Comparison of ENCODE assay signal across 8 cellular contexts in genomic region chr10:110556993-110557601, GRCh38. TPM values are rescaled to one million over a fixed set of nuclear protein-coding genes. Genes with fewer than 3 reads are reported as not detected.
DNase-seq lines count a peak whose midpoint lies in the region; ATAC-seq, FAIRE-seq and TF ChIP-seq lines count a peak whose summit lies in the region.

No MANE protein-coding gene starts in this region.

- in situ Hi-C loops in HepG2 (cut with HindIII; ENCODE audit: extremely low pct_ligation_motif_present, low pct_unique_long_range_greater_than_20kb), result no loop called here

- no peaks in the 10 kb centered on the region for H3K79me2 ChIP-seq in HepG2 (ENCODE audit: insufficient read depth, low read length)

- no peaks in the 10 kb centered on the region for H4K20me1 ChIP-seq in HepG2 (ENCODE audit: insufficient read depth, low read length)

- WGBS in HepG2 (ENCODE audit: low lambda C conversion rate), result 29% methylated on average over 9 of the region's 9 CpGs

- H3K27ac ChIP-seq in WERI-Rb-1 (no peak overlapping the region), breast epithelium (no peak overlapping the region), HepG2 (ENCODE audit: extremely low read length, insufficient read depth, low read length) (no peak overlapping the region)

- ATAC-seq in GM19043 (IDR thresholded peaks at IDR 0.05; ENCODE audit: low read depth, unreplicated experiment) (peak; percentile 82), HepG2 (peak; percentile 63)

- POLR2A ChIA-PET in HepG2 (lab: Yijun Ruan, JAX), result no interaction called here

- peak overlapping the region; percentile 54 for H2AFZ ChIP-seq in HepG2 (ENCODE audit: low read length)

- H3K4me2 ChIP-seq in HepG2 (ENCODE audit: low read depth, low read length), result peak overlapping the region; percentile 61

- no peaks in the 10 kb centered on the region for H3K4me1 ChIP-seq in breast epithelium
- no peaks in the 10 kb centered on the region for H3K4me1 ChIP-seq in HepG2 (ENCODE audit: insufficient read depth, low read length)

- CTCF ChIA-PET in HepG2 (lab: Yijun Ruan, JAX; ENCODE audit: low intra/inter-chr PET ratio, low total read pairs), result interaction anchor here (0.6 to 1.3 kb wide), 3 partner anchors 10 to 240 kb away, joined by 3 to 9 read pairs (median 4); no protein-coding TSS in a partner anchor

- peak; percentile 66 for FAIRE-seq in HepG2 (lab: Jason Lieb, UNC)

- H3K36me3 ChIP-seq in WERI-Rb-1 (no peaks in the 10 kb centered on the region), breast epithelium (no peaks in the 10 kb centered on the region), HepG2 (replicated peaks in 1 of 2; ENCODE audit: control insufficient read depth in 1 of 2, insufficient read depth in 2 of 2, low read length in 2 of 2) (no peaks in the 10 kb centered on the region)

- intact Hi-C loops in breast epithelium (cut with DNase I; ENCODE audit: low total_unique reads) (no loop called here), HepG2 (cut with micrococcal nuclease; ENCODE audit: unreplicated experiment) (loop anchor here (1.0 kb wide), 1 partner anchor 43 kb away; no protein-coding TSS in a partner anchor)

- TF ChIP-seq EP300 in HepG2 (IDR thresholded peaks at IDR 0.05; ENCODE audit: low read depth in 2 of 2, low read length in 2 of 2) (no peak), HepG2 (CRISPR knock-in tag; IDR thresholded peaks at IDR 0.05; ENCODE audit: borderline replicate concordance) (no peak)

- H3K4me3 ChIP-seq in AG10803 (ENCODE audit: low read length), result no peak overlapping the region
- no peak overlapping the region for H3K4me3 ChIP-seq in Jurkat, Clone E6-1 (ENCODE audit: low read length)
- no peak overlapping the region for H3K4me3 ChIP-seq in WERI-Rb-1 (ENCODE audit: low read depth, low read length)
- no peak overlapping the region for H3K4me3 ChIP-seq in breast epithelium
- no peak overlapping the region for H3K4me3 ChIP-seq in HepG2 (replicated peaks in 1 of 3; ENCODE audit: insufficient read depth in 1 of 3, low read depth in 2 of 3, low read length in 3 of 3)

- TF ChIP-seq POLR2A in breast epithelium (IDR thresholded peaks at IDR 0.05), result no peak
- no peak for TF ChIP-seq POLR2A in HepG2 (IDR thresholded peaks at IDR 0.05; ENCODE audit: insufficient read depth in 1 of 2, low read depth in 2 of 2, low read length in 2 of 2)

- TF ChIP-seq CTCF in AG10803 (conservative IDR thresholded peaks at IDR 0.05; ENCODE audit: low read length) (peak; percentile 86), WERI-Rb-1 (IDR thresholded peaks at IDR 0.05; ENCODE audit: low read depth, low read length) (peak; percentile 67), breast epithelium (IDR thresholded peaks at IDR 0.05) (peak in 2 of 3 donors; percentile 15 to 35), HepG2 (CRISPR knock-in tag; IDR thresholded peaks at IDR 0.05) (peak; percentile 65)

- peak; percentile 63 for DNase-seq in AG10803 (ENCODE audit: low read depth)
- DNase-seq in Jurkat, Clone E6-1 (ENCODE audit: low read depth, low spot score), result peak; percentile 60
- peak; percentile 66 for DNase-seq in WERI-Rb-1
- DNase-seq in breast epithelium (ENCODE audit: low spot score in 2 of 2), result no peak
- peak; percentile 24 for DNase-seq in HepG2 (ENCODE audit: low spot score)
- DNase-seq in stimulated activated CD8-positive, alpha-beta memory T cell treated with anti-CD3 and anti-CD28 coated beads, Interleukin-2, amount 100 ng/mL, for 48 hours (ENCODE audit: low read depth in 2 of 2), result peak; percentile 32 to 43
- no peak for DNase-seq in globus pallidus (ENCODE audit: low spot score)

- no peak; the same call in 1 of the 2 replicates for TF ChIP-seq RAD21 in HepG2 (CRISPR knock-in tag; IDR thresholded peaks at IDR 0.05)

- no TSS peak for BruUV-seq in HepG2 (replicated peaks; lab: Mats Ljungman, UMichigan)

- 0 out of 2 replicates have a peak overlapping the region, but pooled peaks have one; percentile 22 for H3K9ac ChIP-seq in HepG2 (ENCODE audit: insufficient read depth, low read depth, low read length)

- H3K27me3 ChIP-seq in WERI-Rb-1 (ENCODE audit: insufficient read depth, low read depth, severe bottlenecking) (no peaks in the 10 kb centered on the region), breast epithelium (no peaks in the 10 kb centered on the region), HepG2 (ENCODE audit: control insufficient read depth in 1 of 2, insufficient read depth in 2 of 2, low read length in 2 of 2) (peaks cover 0 to 2% of the 10 kb centered on the region in 2 experiments; a peak in 2 of 5 replicates)

- H3K9me3 ChIP-seq in WERI-Rb-1 (ENCODE audit: severe bottlenecking) (no peaks in the 10 kb centered on the region), breast epithelium (no peaks in the 10 kb centered on the region), HepG2 (ENCODE audit: low read length) (no peaks in the 10 kb centered on the region)

TF ChIP-seq in HepG2, 621 proteins besides CTCF, POLR2A, EP300 and RAD21 (continues in another document):
- TF ChIP-seq GFI1 (CRISPR knock-in tag; IDR thresholded peaks at IDR 0.05; ENCODE audit: borderline replicate concordance), result no peak
- TF ChIP-seq STAG1 (CRISPR knock-in tag; IDR thresholded peaks at IDR 0.05), result peak; percentile 54
- no peak for TF ChIP-seq MEIS2 (CRISPR knock-in tag; IDR thresholded peaks at IDR 0.05)
- no peak for TF ChIP-seq ZBTB26 (CRISPR knock-in tag; IDR thresholded peaks at IDR 0.05; ENCODE audit: borderline replicate concordance)

RNA-seq across cellular contexts. Expression of gene SMC3, which starts 10.4 kb away (rescaled TPM):
- 38.8 TPM for polyA plus RNA-seq in Jurkat, Clone E6-1 (2012; ENCODE audit: insufficient read depth, insufficient read length)
- total RNA-seq in breast epithelium (10 to 100 TPM; 26.6 to 37.8 (median 37.0) TPM), HepG2 (2016; rRNA removed; fragmentation: Illumina TruSeq; extraction: Trizol) (48.0 and 85.7 TPM in 2 replicates)
- total RNA-seq in HepG2 (2016; cell fraction: cytosol; rRNA removed; fragmentation: Illumina TruSeq; extraction: Trizol; ENCODE audit: low read depth), result 3.2 and 3.5 TPM in 2 replicates
- total RNA-seq in HepG2 (2016; cell fraction: insoluble cytoplasmic fraction; rRNA removed; fragmentation: Illumina TruSeq; extraction: Trizol), result 46.4 and 83.6 TPM in 2 replicates
- 7.5 and 8.5 TPM in 2 replicates for total RNA-seq in HepG2 (2016; cell fraction: membrane; rRNA removed; fragmentation: Illumina TruSeq; extraction: Trizol)
- total RNA-seq in HepG2 (2016; cell fraction: nucleus; rRNA removed; fragmentation: Illumina TruSeq; extraction: Trizol), result 37.1 and 40.3 TPM in 2 replicates
- 7.6 and 11.7 TPM in 2 replicates for polyA plus RNA-seq in HepG2 (2011; rRNA removed)
- 4.1 and 6.7 TPM in 2 replicates for polyA plus RNA-seq in HepG2 (2011; cell fraction: cytosol; rRNA removed)
- polyA plus RNA-seq in HepG2 (2011; cell fraction: nucleus; rRNA removed), result 5.1 and 6.5 TPM in 2 replicates
- polyA plus RNA-seq in HepG2 (2012), result 27.9 and 52.1 TPM in 2 replicates
- polyA plus RNA-seq in HepG2 (2016; cell fraction: cytosol; fragmentation: Illumina TruSeq; extraction: Trizol; ENCODE audit: low read depth), result 0.59 and 0.88 TPM in 2 replicates
- polyA plus RNA-seq in HepG2 (2016; cell fraction: insoluble cytoplasmic fraction; fragmentation: Illumina TruSeq; extraction: Trizol; ENCODE audit: low read depth), result 68.8 and 70.8 TPM in 2 replicates
- polyA plus RNA-seq in HepG2 (2016; cell fraction: membrane; fragmentation: Illumina TruSeq; extraction: Trizol; ENCODE audit: low read depth), result 1.4 and 1.9 TPM in 2 replicates
- polyA plus RNA-seq in HepG2 (2016; cell fraction: nucleus; fragmentation: Illumina TruSeq; extraction: Trizol; ENCODE audit: insufficient read depth, low read depth), result 43.2 and 43.3 TPM in 2 replicates
- polyA minus RNA-seq in HepG2 (2011; rRNA and poly(A)+ RNA removed; ENCODE audit: low replicate concordance), result 4.0 and 7.2 TPM in 2 replicates
- 14.2 and 14.6 TPM in 2 replicates for polyA minus RNA-seq in HepG2 (2011; cell fraction: cytosol; rRNA and poly(A)+ RNA removed)
- polyA minus RNA-seq in HepG2 (2011; cell fraction: nucleus; rRNA and poly(A)+ RNA removed), result 16.0 and 18.0 TPM in 2 replicates

RNA-seq across cellular contexts. Expression of gene DUSP5, which starts 59.4 kb away (rescaled TPM):
- polyA plus RNA-seq in Jurkat, Clone E6-1 (2012; ENCODE audit: insufficient read depth, insufficient read length), result 5.0 TPM
- total RNA-seq in breast epithelium (10 to 100 TPM in 2 of 3 donors, 1 to 10 TPM in 1; 3.8 to 35.4 (median 26.9) TPM), HepG2 (2016; rRNA removed; fragmentation: Illumina TruSeq; extraction: Trizol) (1.4 and 1.5 TPM in 2 replicates)
- 0.35 and 0.71 TPM in 2 replicates for total RNA-seq in HepG2 (2016; cell fraction: cytosol; rRNA removed; fragmentation: Illumina TruSeq; extraction: Trizol; ENCODE audit: low read depth)
- total RNA-seq in HepG2 (2016; cell fraction: insoluble cytoplasmic fraction; rRNA removed; fragmentation: Illumina TruSeq; extraction: Trizol), result 1.2 and 1.5 TPM in 2 replicates
- total RNA-seq in HepG2 (2016; cell fraction: membrane; rRNA removed; fragmentation: Illumina TruSeq; extraction: Trizol), result 1.7 and 2.0 TPM in 2 replicates
- total RNA-seq in HepG2 (2016; cell fraction: nucleus; rRNA removed; fragmentation: Illumina TruSeq; extraction: Trizol), result 0.88 and 0.99 TPM in 2 replicates
- polyA plus RNA-seq in HepG2 (2011; rRNA removed), result 3.7 and 5.8 TPM in 2 replicates
- polyA plus RNA-seq in HepG2 (2011; cell fraction: cytosol; rRNA removed), result 6.6 and 7.0 TPM in 2 replicates
- polyA plus RNA-seq in HepG2 (2011; cell fraction: nucleus; rRNA removed), result 4.5 and 4.8 TPM in 2 replicates
- 2.3 and 5.4 TPM in 2 replicates for polyA plus RNA-seq in HepG2 (2012)
- 0.44 and 0.53 TPM in 2 replicates for polyA plus RNA-seq in HepG2 (2016; cell fraction: cytosol; fragmentation: Illumina TruSeq; extraction: Trizol; ENCODE audit: low read depth)
- polyA plus RNA-seq in HepG2 (2016; cell fraction: insoluble cytoplasmic fraction; fragmentation: Illumina TruSeq; extraction: Trizol; ENCODE audit: low read depth), result 1.4 and 1.6 TPM in 2 replicates
- 1.2 and 1.7 TPM in 2 replicates for polyA plus RNA-seq in HepG2 (2016; cell fraction: membrane; fragmentation: Illumina TruSeq; extraction: Trizol; ENCODE audit: low read depth)
- 0.82 and 1.5 TPM in 2 replicates for polyA plus RNA-seq in HepG2 (2016; cell fraction: nucleus; fragmentation: Illumina TruSeq; extraction: Trizol; ENCODE audit: insufficient read depth, low read depth)
- polyA minus RNA-seq in HepG2 (2011; rRNA and poly(A)+ RNA removed; ENCODE audit: low replicate concordance), result 26.8 and 47.7 TPM in 2 replicates
- polyA minus RNA-seq in HepG2 (2011; cell fraction: cytosol; rRNA and poly(A)+ RNA removed), result 12.5 and 15.5 TPM in 2 replicates
- polyA minus RNA-seq in HepG2 (2011; cell fraction: nucleus; rRNA and poly(A)+ RNA removed), result 4.5 and 6.5 TPM in 2 replicates

Comparison
In these comparisons a context has a peak if more than half of its experiments do, and no peak if none do; other contexts are left out.
1. DNase-seq: peak in AG10803 (single experiment), Jurkat, Clone E6-1 (single experiment), WERI-Rb-1 (single experiment), HepG2 (single experiment) and stimulated activated CD8-positive, alpha-beta memory T cell treated with anti-CD3 and anti-CD28 coated beads, Interleukin-2, amount 100 ng/mL, for 48 hours (2 of 2); none in breast epithelium (0 of 2) and globus pallidus (single experiment).
2. CTCF ChIP-seq: peak in every context shown above with its lines; median percentile 86 in AG10803; 67 in WERI-Rb-1; 65 in HepG2; 25 in breast epithelium.